9 cellular contexts compared by ENCODE assay signal in the genomic region with DNA sequence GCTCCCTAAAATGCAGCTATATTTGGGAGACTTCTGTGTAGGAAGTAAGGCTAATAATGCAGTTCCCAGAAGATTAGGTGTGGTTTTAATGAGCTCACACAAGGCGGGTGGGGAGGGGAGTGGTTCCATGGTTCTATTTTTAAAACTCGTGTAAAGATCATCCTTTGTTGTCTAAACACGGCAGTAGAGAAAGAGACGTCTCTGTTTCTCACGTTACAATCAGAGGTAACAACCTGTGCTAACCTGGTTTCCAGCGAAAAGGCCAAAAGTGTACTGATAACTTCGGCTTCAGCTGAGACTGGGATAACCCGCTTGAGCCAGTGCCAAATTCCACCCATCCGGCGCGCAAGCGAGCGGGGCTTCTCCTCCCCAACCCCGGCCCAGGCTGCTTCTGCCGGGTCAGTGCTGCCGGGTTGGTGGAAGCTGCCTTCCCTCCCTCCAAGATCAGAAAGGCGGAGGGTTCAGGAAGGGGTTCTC. TPM values are rescaled to one million over a fixed set of nuclear protein-coding genes. Genes with fewer than 3 reads are reported as not detected.
A peak's percentile ranks its signal among the peaks of the same experiment; 100 is the strongest.
DNase-seq lines count a peak whose midpoint lies in the region; ATAC-seq lines count a peak whose summit lies in the region.
"Had no signal": no experiment of that assay in that cellular context is flagged by ENCODE, and none has a peak within 500 bp of the region (broad histone marks: within the 10 kb centered on the region; RNA-seq: fewer than 3 reads in every experiment).

No MANE protein-coding gene starts in this region.

- H3K4me3 Mint-ChIP-seq in activated T-helper 2 cell treated with anti-CD3 and anti-CD28 coated beads, Interferon-gamma antibody, Interleukin-2, Interleukin-4, amounts not matched to agents 10 μg/mL and 5 μg/mL and 100 μg/mL, durations not matched to agents 14 hours and 24 hours and 36 hours (ENCODE audit: low read depth) = peak overlapping the region; percentile 47
- H3K4me3 Mint-ChIP-seq in stimulated activated naive B cell treated with anti-CD40 and anti-IgM and Interleukin-4, amounts not matched to agents 10 μg/mL and 1 μg/mL and 100 μg/mL, for 72 hours = peak overlapping the region; percentile 52 to 61

- no peak overlapping the region for H3K27ac Mint-ChIP-seq in activated T-helper 2 cell treated with anti-CD3 and anti-CD28 coated beads, Interferon-gamma antibody, Interleukin-2, Interleukin-4, amounts not matched to agents 10 μg/mL and 5 μg/mL and 100 μg/mL, durations not matched to agents 14 hours and 24 hours and 36 hours
- H3K27ac Mint-ChIP-seq in stimulated activated naive B cell treated with anti-CD40 and anti-IgM and Interleukin-4, amounts not matched to agents 10 μg/mL and 1 μg/mL and 100 μg/mL, for 72 hours = peak overlapping the region; percentile 84

- H3K27me3 Mint-ChIP-seq in activated T-helper 2 cell treated with anti-CD3 and anti-CD28 coated beads, Interferon-gamma antibody, Interleukin-2, Interleukin-4, amounts not matched to agents 10 μg/mL and 5 μg/mL and 100 μg/mL, durations not matched to agents 14 hours and 24 hours and 36 hours (ENCODE audit: low read depth) = peaks cover 4% of the 10 kb centered on the region
- no peaks in the 10 kb centered on the region for H3K27me3 Mint-ChIP-seq in stimulated activated naive B cell treated with anti-CD40 and anti-IgM and Interleukin-4, amounts not matched to agents 10 μg/mL and 1 μg/mL and 100 μg/mL, for 72 hours

- peaks cover 19% of the 10 kb centered on the region for H3K36me3 Mint-ChIP-seq in activated T-helper 2 cell treated with anti-CD3 and anti-CD28 coated beads, Interferon-gamma antibody, Interleukin-2, Interleukin-4, amounts not matched to agents 10 μg/mL and 5 μg/mL and 100 μg/mL, durations not matched to agents 14 hours and 24 hours and 36 hours (ENCODE audit: low read depth)
- peaks cover 24 to 33% of the 10 kb centered on the region in 2 donors for H3K36me3 Mint-ChIP-seq in stimulated activated naive B cell treated with anti-CD40 and anti-IgM and Interleukin-4, amounts not matched to agents 10 μg/mL and 1 μg/mL and 100 μg/mL, for 72 hours

- H3K9me3 Mint-ChIP-seq in activated T-helper 2 cell treated with anti-CD3 and anti-CD28 coated beads, Interferon-gamma antibody, Interleukin-2, Interleukin-4, amounts not matched to agents 10 μg/mL and 5 μg/mL and 100 μg/mL, durations not matched to agents 14 hours and 24 hours and 36 hours = no peaks in the 10 kb centered on the region
- H3K9me3 Mint-ChIP-seq in stimulated activated naive B cell treated with anti-CD40 and anti-IgM and Interleukin-4, amounts not matched to agents 10 μg/mL and 1 μg/mL and 100 μg/mL, for 72 hours = no peaks in the 10 kb centered on the region

- intact Hi-C loops in activated T-helper 2 cell treated with anti-CD3 and anti-CD28 coated beads, Interferon-gamma antibody, Interleukin-2, Interleukin-4, amounts not matched to agents 10 μg/mL and 5 μg/mL and 100 μg/mL, durations not matched to agents 14 hours and 24 hours and 36 hours (cut with micrococcal nuclease) = loop anchor here (10.0 kb wide), 3 partner anchors 253 to 1903 kb away; no protein-coding TSS in a partner anchor
- intact Hi-C loops in left colon (cut with DNase I, micrococcal nuclease) = no loop called here

- ATAC-seq in left colon (peak; percentile 39), GM19035 (IDR thresholded peaks at IDR 0.05; ENCODE audit: unreplicated experiment) (no peak)
- ATAC-seq in stimulated activated naive B cell treated with anti-CD40 and anti-IgM and Interleukin-4, amounts not matched to agents 10 μg/mL and 1 μg/mL and 100 μg/mL, for 72 hours (replicated peaks) = no peak

- DNase-seq in HT-29 (ENCODE audit: low spot score) (peak; percentile 80), left colon (peak; percentile 52 to 65), activated gamma-delta T cell treated with Interleukin-2 at 50 U/mL for 16 hours (no peak), NCI-H1048 (lab: John Stamatoyannopoulos, UW) (no peak), NCI-H1694 (lab: John Stamatoyannopoulos, UW) (no peak)
- no peak for DNase-seq in activated T-helper 2 cell treated with anti-CD3 and anti-CD28 coated beads, Interferon-gamma antibody, Interleukin-2, Interleukin-4, amounts not matched to agents 10 μg/mL and 5 μg/mL and 100 μg/mL, durations not matched to agents 14 hours and 24 hours and 36 hours (ENCODE audit: low spot score)
- no peak for DNase-seq in stimulated activated naive B cell treated with anti-CD40 and anti-IgM and Interleukin-4, amounts not matched to agents 10 μg/mL and 1 μg/mL and 100 μg/mL, for 72 hours
- DNase-seq: activated effector memory CD4-positive, alpha-beta T cell treated with anti-CD3 and anti-CD28 coated beads, Interleukin-2, amount 50 U/mL, for 16 hours had no signal

- H3K4me1 Mint-ChIP-seq in activated T-helper 2 cell treated with anti-CD3 and anti-CD28 coated beads, Interferon-gamma antibody, Interleukin-2, Interleukin-4, amounts not matched to agents 10 μg/mL and 5 μg/mL and 100 μg/mL, durations not matched to agents 14 hours and 24 hours and 36 hours (ENCODE audit: low read depth) = peaks cover 49% of the 10 kb centered on the region
- peaks cover 46 to 62% of the 10 kb centered on the region in 2 donors for H3K4me1 Mint-ChIP-seq in stimulated activated naive B cell treated with anti-CD40 and anti-IgM and Interleukin-4, amounts not matched to agents 10 μg/mL and 1 μg/mL and 100 μg/mL, for 72 hours

RNA-seq across cellular contexts. Expression of a gene that starts 2.5 kb away (rescaled TPM):
- 43.8 and 48.2 TPM in 2 replicates for total RNA-seq in HT-29 (2014; rRNA removed; shearing (Covaris generic))
- total RNA-seq in activated T-helper 2 cell treated with anti-CD3 and anti-CD28 coated beads, Interferon-gamma antibody, Interleukin-2, Interleukin-4, amounts not matched to agents 10 μg/mL and 5 μg/mL and 100 μg/mL, durations not matched to agents 14 hours and 24 hours and 36 hours = 33.5 and 37.1 TPM in 2 replicates
- 10 to 100 TPM; 11.6 to 14.0 TPM for total RNA-seq in left colon

Comparison
In these comparisons a context has a peak if more than half of its experiments do, and no peak if none do; other contexts are left out.
1. DNase-seq: peak in HT-29 (single experiment) and left colon (2 of 2); none in activated T-helper 2 cell treated with anti-CD3 and anti-CD28 coated beads, Interferon-gamma antibody, Interleukin-2, Interleukin-4, amounts not matched to agents 10 μg/mL and 5 μg/mL and 100 μg/mL, durations not matched to agents 14 hours and 24 hours and 36 hours (single experiment), stimulated activated naive B cell treated with anti-CD40 and anti-IgM and Interleukin-4, amounts not matched to agents 10 μg/mL and 1 μg/mL and 100 μg/mL, for 72 hours (single experiment), activated gamma-delta T cell treated with Interleukin-2 at 50 U/mL for 16 hours (single experiment), NCI-H1048 (single experiment) and NCI-H1694 (single experiment).